In the genomic region with DNA sequence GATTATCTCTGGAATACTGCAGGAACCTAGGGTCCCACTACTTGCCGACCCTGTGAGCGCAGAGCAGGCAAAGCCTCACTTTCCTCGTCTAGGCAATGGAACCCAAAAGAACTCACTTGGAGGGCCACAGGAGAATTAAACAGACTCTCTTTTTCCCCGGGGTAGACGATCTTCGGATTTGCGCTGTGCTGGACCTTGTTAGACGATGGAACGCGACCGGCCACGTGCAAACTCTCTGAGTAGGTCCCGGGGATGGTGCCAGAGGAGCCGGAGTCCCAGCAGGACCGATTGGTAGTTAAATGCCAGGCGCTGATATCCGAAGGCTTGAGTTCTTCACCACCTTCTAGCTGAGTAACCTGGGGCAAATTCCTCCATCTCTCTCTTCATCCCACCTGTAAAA, we compare ENCODE assay signal across 13 cellular contexts. TPM values are rescaled to one million over a fixed set of nuclear protein-coding genes. Genes with fewer than 3 reads are reported as not detected.
DNase-seq lines count a peak whose midpoint lies in the region; ATAC-seq and TF ChIP-seq lines count a peak whose summit lies in the region.
"Had no signal": no experiment of that assay in that cellular context is flagged by ENCODE, and none has a peak within 500 bp of the region (broad histone marks: within the 10 kb centered on the region; RNA-seq: fewer than 3 reads in every experiment).

No MANE protein-coding gene starts in this region.

- no peak overlapping the region for H3K27ac ChIP-seq in lower lobe of right lung
- no peak overlapping the region for H3K27ac ChIP-seq in thyroid gland
- H3K27ac ChIP-seq: KMS-11 had no signal

- TF ChIP-seq CTCF in astrocyte of the cerebellum (IDR thresholded peaks at IDR 0.05; ENCODE audit: low read depth, low read length, missing control alignments), result no peak
- no peak for TF ChIP-seq CTCF in lower lobe of right lung (IDR thresholded peaks at IDR 0.05)
- no peak for TF ChIP-seq CTCF in thyroid gland (IDR thresholded peaks at IDR 0.05)
- no peak for TF ChIP-seq CTCF in CD14-positive monocyte (IDR thresholded peaks at IDR 0.05)

- H3K9me3 Mint-ChIP-seq in activated naive CD4-positive, alpha-beta T cell treated with anti-CD3 and anti-CD28 coated beads, Interleukin-2, amount 50 U/mL, for 24 hours, result no peaks in the 10 kb centered on the region
- peaks cover 0 to 10% (median 3%) of the 10 kb centered on the region in 7 donors for H3K9me3 Mint-ChIP-seq in CD14-positive monocyte

- H3K27me3 Mint-ChIP-seq in activated naive CD4-positive, alpha-beta T cell treated with anti-CD3 and anti-CD28 coated beads, Interleukin-2, amount 50 U/mL, for 24 hours, result peaks cover 59% of the 10 kb centered on the region
- H3K27me3 Mint-ChIP-seq in CD14-positive monocyte (ENCODE audit: low read depth in 3 of 3), result peaks cover 82 to 94% (median 84%) of the 10 kb centered on the region in 3 donors

- H3K27me3 ChIP-seq in lower lobe of right lung (ENCODE audit: low read depth) (peaks cover 49% of the 10 kb centered on the region), thyroid gland (no peaks in the 10 kb centered on the region)

- ATAC-seq in lower lobe of right lung, result peak in 1 of 2 donors; percentile 34
- no peak for ATAC-seq in HG02571 (IDR thresholded peaks at IDR 0.05; ENCODE audit: unreplicated experiment)
- ATAC-seq in HG03175 (IDR thresholded peaks at IDR 0.05; ENCODE audit: unreplicated experiment), result no peak
- ATAC-seq: activated CD4-positive, CD25-positive, alpha-beta regulatory T cell treated with anti-CD3 and anti-CD28 coated beads, Interleukin-2, amount 50 U/mL, for 24 hours had no signal

- H3K36me3 ChIP-seq in lower lobe of right lung, result no peaks in the 10 kb centered on the region
- H3K36me3 ChIP-seq in thyroid gland, result no peaks in the 10 kb centered on the region

- in situ Hi-C loops in astrocyte of the cerebellum (cut with HindIII; ENCODE audit: low sequenced_read_pairs), result no loop called here

- intact Hi-C loops in lower lobe of right lung (cut with DNase I), result no loop called here
- intact Hi-C loops in thyroid gland (cut with DNase I), result no loop called here
- intact Hi-C loops in CD14-positive monocyte (cut with micrococcal nuclease), result no loop called here

- no peak for TF ChIP-seq POLR2A in thyroid gland (IDR thresholded peaks at IDR 0.05)

- DNase-seq in activated naive CD4-positive, alpha-beta T cell (lab: John Stamatoyannopoulos, UW), result no peak
- no peak for DNase-seq in astrocyte of the cerebellum (ENCODE audit: low read depth)
- DNase-seq in lower lobe of right lung, result peak; percentile 55
- DNase-seq in thyroid gland, result peak; percentile 59 to 69
- DNase-seq in CD14-positive monocyte (ENCODE audit: low spot score), result no peak
- DNase-seq: effector CD8-positive, alpha-beta T cell; NK-92 treated with Interleukin-12 subunit alpha and Interleukin-12 subunit beta, amount 100 ng/mL, for 24 hours had no signal

- H3K4me1 ChIP-seq in lower lobe of right lung (peaks cover 19% of the 10 kb centered on the region), thyroid gland (peaks cover 7 to 27% of the 10 kb centered on the region in 2 donors)

- H3K4me3 Mint-ChIP-seq in activated naive CD4-positive, alpha-beta T cell treated with anti-CD3 and anti-CD28 coated beads, Interleukin-2, amount 50 U/mL, for 24 hours, result peak overlapping the region; percentile 71
- peak overlapping the region in 1 of 2 donors; percentile 84 for H3K4me3 Mint-ChIP-seq in CD14-positive monocyte

- H3K4me3 ChIP-seq in astrocyte of the cerebellum (ENCODE audit: low read depth, low read length) (peak overlapping the region; percentile 37), lower lobe of right lung (peak overlapping the region; percentile 54), thyroid gland (replicated peaks in 1 of 3) (peak overlapping the region in 1 of 3 donors; percentile 32)

- H3K9me3 ChIP-seq in lower lobe of right lung, result no peaks in the 10 kb centered on the region
- no peaks in the 10 kb centered on the region for H3K9me3 ChIP-seq in thyroid gland

- WGBS in thyroid gland, 2 donors, result 17 to 29% methylated on average over 17 of the region's 17 CpGs

- H3K4me1 Mint-ChIP-seq in activated naive CD4-positive, alpha-beta T cell treated with anti-CD3 and anti-CD28 coated beads, Interleukin-2, amount 50 U/mL, for 24 hours, result peaks cover 16% of the 10 kb centered on the region
- peaks cover 15% of the 10 kb centered on the region for H3K4me1 Mint-ChIP-seq in CD14-positive monocyte

- H3K27ac Mint-ChIP-seq in activated naive CD4-positive, alpha-beta T cell treated with anti-CD3 and anti-CD28 coated beads, Interleukin-2, amount 50 U/mL, for 24 hours, result no peak overlapping the region
- H3K27ac Mint-ChIP-seq in CD14-positive monocyte, result no peak overlapping the region

- no peaks in the 10 kb centered on the region for H3K36me3 Mint-ChIP-seq in activated naive CD4-positive, alpha-beta T cell treated with anti-CD3 and anti-CD28 coated beads, Interleukin-2, amount 50 U/mL, for 24 hours
- H3K36me3 Mint-ChIP-seq in CD14-positive monocyte, result peaks cover 0 to 3% of the 10 kb centered on the region in 2 donors

RNA-seq across cellular contexts. Expression of a gene that starts 1.0 kb away (rescaled TPM):
- total RNA-seq in lower lobe of right lung (3.4 TPM), thyroid gland (1 to 10 TPM in 1 of 4 donors, under 1 TPM in 3; 0.05 to 1.2 (median 0.54) TPM)
- not detected for polyA plus RNA-seq in CD14-positive monocyte
- total RNA-seq: lung microvascular endothelial cell had no signal

Comparison
In these comparisons a context has a peak if more than half of its experiments do, and no peak if none do; other contexts are left out.
1. DNase-seq: peak in lower lobe of right lung (single experiment) and thyroid gland (2 of 2); none in activated naive CD4-positive, alpha-beta T cell (0 of 4), astrocyte of the cerebellum (single experiment) and CD14-positive monocyte (single experiment).